In the genomic region with DNA sequence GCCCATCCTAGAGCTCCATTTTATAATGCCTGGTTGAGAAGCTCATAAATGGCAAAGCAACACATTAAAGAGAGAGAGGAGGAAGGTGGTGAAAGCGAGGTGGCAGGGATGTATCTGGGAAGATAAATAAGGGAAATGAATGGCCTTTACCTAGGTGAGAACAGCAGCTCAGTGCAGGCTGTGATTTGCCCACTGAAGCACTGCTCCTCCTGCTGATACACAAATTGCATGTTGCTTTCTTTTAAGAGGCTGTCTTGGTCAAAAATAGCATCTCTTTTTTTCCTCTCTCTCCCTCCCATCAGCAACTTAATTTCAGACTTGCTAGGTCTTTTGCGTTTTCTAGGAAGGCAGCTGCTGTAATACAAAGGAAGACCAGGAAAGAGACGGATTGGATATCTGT, we compare ENCODE assay signal across 27 cellular contexts.
DNase-seq lines count a peak whose midpoint lies in the region; ATAC-seq, FAIRE-seq and TF ChIP-seq lines count a peak whose summit lies in the region.
"Had no signal": no experiment of that assay in that cellular context is flagged by ENCODE, and none has a peak within 500 bp of the region (broad histone marks: within the 10 kb centered on the region; RNA-seq: fewer than 3 reads in every experiment).

No MANE protein-coding gene starts in this region.

- no peak for TF ChIP-seq POLR2A in esophagus muscularis mucosa (IDR thresholded peaks at IDR 0.05; ENCODE audit: low read depth)

- H3K27ac Mint-ChIP-seq in brain: peak overlapping the region in 3 of 5 experiments; percentile 37 to 93 (median 65)
- H3K27ac Mint-ChIP-seq: B cell; CD4-positive, alpha-beta T cell; CD8-positive, alpha-beta T cell had no signal

- H3K36me3 ChIP-seq in esophagus muscularis mucosa (no peaks in the 10 kb centered on the region), neural cell (ENCODE audit: insufficient read depth, low read length) (no peaks in the 10 kb centered on the region), ascending aorta (no peaks in the 10 kb centered on the region)
- H3K36me3 ChIP-seq: BLaER1 treated with 17β-estradiol and CSF1 and Interleukin-3, amounts not matched to agents 10 nM and 100 nM had no signal

- peak; percentile 34 for TF ChIP-seq RAD21 in neural cell (conservative IDR thresholded peaks at IDR 0.05)

- peaks cover 2% of the 10 kb centered on the region for H3K27me3 Mint-ChIP-seq in brain

- peaks cover 7% of the 10 kb centered on the region for H3K36me3 Mint-ChIP-seq in brain
- H3K36me3 Mint-ChIP-seq: CD8-positive, alpha-beta T cell had no signal

- 75% methylated on average over 3 of the region's 3 CpGs for WGBS in esophagus muscularis mucosa

- no peak overlapping the region for H2AFZ ChIP-seq in neural cell (ENCODE audit: low read depth, low read length)

- ATAC-seq in GM21576 (IDR thresholded peaks at IDR 0.05; ENCODE audit: unreplicated experiment): no peak
- ATAC-seq: A549; CD8-positive, alpha-beta T cell; GM12878 had no signal

- H3K27ac ChIP-seq in esophagus muscularis mucosa (replicated peaks in 1 of 4) (no peak overlapping the region), neural cell (ENCODE audit: low read length) (peak overlapping the region; percentile 93), ascending aorta (no peak overlapping the region)
- H3K27ac ChIP-seq: 22Rv1; A549; BLaER1 treated with 17β-estradiol and CSF1 and Interleukin-3, amounts not matched to agents 10 nM and 100 nM; C4-2B had no signal

- TF ChIP-seq EP300 in esophagus muscularis mucosa (IDR thresholded peaks at IDR 0.05) (no peak), neural cell (conservative IDR thresholded peaks at IDR 0.05; ENCODE audit: poor library complexity, severe bottlenecking) (peak; percentile 38)

- H3K4me1 Mint-ChIP-seq in brain: peaks cover 72% of the 10 kb centered on the region
- H3K4me1 Mint-ChIP-seq: B cell had no signal

- H3K4me3 ChIP-seq in esophagus muscularis mucosa (no peak overlapping the region), neural cell (ENCODE audit: low read length) (no peak overlapping the region), ascending aorta (no peak overlapping the region)
- H3K4me3 ChIP-seq: A549; BLaER1 treated with 17β-estradiol and CSF1 and Interleukin-3, amounts not matched to agents 10 nM and 100 nM; GM12878 had no signal

- H3K4me3 Mint-ChIP-seq in brain: no peak overlapping the region
- H3K4me3 Mint-ChIP-seq: B cell; CD4-positive, alpha-beta T cell; CD8-positive, alpha-beta T cell had no signal

- H3K9me3 ChIP-seq in esophagus muscularis mucosa: no peaks in the 10 kb centered on the region
- no peaks in the 10 kb centered on the region for H3K9me3 ChIP-seq in neural cell (ENCODE audit: low read length)
- H3K9me3 ChIP-seq in ascending aorta: no peaks in the 10 kb centered on the region
- H3K9me3 ChIP-seq: A549; BLaER1 treated with 17β-estradiol and CSF1 and Interleukin-3, amounts not matched to agents 10 nM and 100 nM; Caco-2 had no signal

- intact Hi-C loops in esophagus muscularis mucosa (cut with DNase I): no loop called here
- intact Hi-C loops in ascending aorta (cut with DNase I): no loop called here

- no peaks in the 10 kb centered on the region for H3K79me2 ChIP-seq in neural cell (replicated peaks; ENCODE audit: insufficient read depth, low read length)

- peaks cover 0 to 4% (median 0%) of the 10 kb centered on the region in 5 experiments for H3K9me3 Mint-ChIP-seq in brain
- H3K9me3 Mint-ChIP-seq: CD8-positive, alpha-beta T cell had no signal

- peak overlapping the region; percentile 12 for H3K9ac ChIP-seq in neural cell (ENCODE audit: low read length)
- H3K9ac ChIP-seq: BLaER1 treated with 17β-estradiol and CSF1 and Interleukin-3, amounts not matched to agents 10 nM and 100 nM had no signal

- no peaks in the 10 kb centered on the region for H4K20me1 ChIP-seq in neural cell (ENCODE audit: insufficient read depth)
- H4K20me1 ChIP-seq: BLaER1 treated with 17β-estradiol and CSF1 and Interleukin-3, amounts not matched to agents 10 nM and 100 nM had no signal

- H3K4me1 ChIP-seq in esophagus muscularis mucosa: no peaks in the 10 kb centered on the region
- H3K4me1 ChIP-seq in ascending aorta: no peaks in the 10 kb centered on the region
- H3K4me1 ChIP-seq: A549; BLaER1 treated with 17β-estradiol and CSF1 and Interleukin-3, amounts not matched to agents 10 nM and 100 nM; Caco-2 had no signal

- H3K27me3 ChIP-seq in esophagus muscularis mucosa: no peaks in the 10 kb centered on the region
- H3K27me3 ChIP-seq in neural cell (ENCODE audit: insufficient read depth, low read depth, low read length): no peaks in the 10 kb centered on the region
- H3K27me3 ChIP-seq in ascending aorta: no peaks in the 10 kb centered on the region
- H3K27me3 ChIP-seq: BLaER1 treated with 17β-estradiol and CSF1 and Interleukin-3, amounts not matched to agents 10 nM and 100 nM had no signal

- TF ChIP-seq CTCF in brain (conservative IDR thresholded peaks at IDR 0.05): no peak
- TF ChIP-seq CTCF in esophagus muscularis mucosa (IDR thresholded peaks at IDR 0.05): no peak
- peak; percentile 34 for TF ChIP-seq CTCF in neural cell (IDR thresholded peaks at IDR 0.05; ENCODE audit: poor library complexity, severe bottlenecking)
- TF ChIP-seq CTCF in ascending aorta (IDR thresholded peaks at IDR 0.05): no peak

- peaks cover 14% of the 10 kb centered on the region for H3F3A ChIP-seq in neural cell (ENCODE audit: insufficient read depth, low read length, poor library complexity, severe bottlenecking)

- no peaks in the 10 kb centered on the region for H3K9me2 ChIP-seq in neural cell (ENCODE audit: insufficient read depth, low read length)

- no peak overlapping the region for H3K4me2 ChIP-seq in neural cell (ENCODE audit: low read length)
- H3K4me2 ChIP-seq: A549; BLaER1 treated with 17β-estradiol and CSF1 and Interleukin-3, amounts not matched to agents 10 nM and 100 nM had no signal

- DNase-seq in NCI-H2227 (lab: John Stamatoyannopoulos, UW; ENCODE audit: unreplicated experiment) (peak; percentile 80), esophagus muscularis mucosa (ENCODE audit: extremely low spot score) (peak; percentile 57), HTR-8/SVneo (ENCODE audit: insufficient read length, low spot score) (no peak), DMS153 treated with DMSO at 0.1 percent for 48 hours (lab: John Stamatoyannopoulos, UW; ENCODE audit: unreplicated experiment) (no peak), ascending aorta (ENCODE audit: low spot score in 2 of 2) (no peak)
- DNase-seq: AML-193; Caco-2; Calu3; CD4-positive, alpha-beta T cell; CD8-positive, alpha-beta T cell; DMS53; DMS79; DND-41; EL; GDM1 had no signal

- FAIRE-seq in HTR-8/SVneo (lab: Jason Lieb, UNC): no peak
- FAIRE-seq: A549, D721Med, GM12878, GM12892, GM18507 had no signal

TF ChIP-seq in neural cell, 6 proteins besides CTCF, POLR2A, EP300 and RAD21:
- TF ChIP-seq SMC3 (conservative IDR thresholded peaks at IDR 0.05; ENCODE audit: poor library complexity) (peak; percentile 41), POLR2AphosphoS5 (IDR thresholded peaks at IDR 0.05) (peak; percentile 70), TAF1 (IDR thresholded peaks at IDR 0.05; ENCODE audit: low read depth) (no peak)
- TF ChIP-seq, protein P1, sequence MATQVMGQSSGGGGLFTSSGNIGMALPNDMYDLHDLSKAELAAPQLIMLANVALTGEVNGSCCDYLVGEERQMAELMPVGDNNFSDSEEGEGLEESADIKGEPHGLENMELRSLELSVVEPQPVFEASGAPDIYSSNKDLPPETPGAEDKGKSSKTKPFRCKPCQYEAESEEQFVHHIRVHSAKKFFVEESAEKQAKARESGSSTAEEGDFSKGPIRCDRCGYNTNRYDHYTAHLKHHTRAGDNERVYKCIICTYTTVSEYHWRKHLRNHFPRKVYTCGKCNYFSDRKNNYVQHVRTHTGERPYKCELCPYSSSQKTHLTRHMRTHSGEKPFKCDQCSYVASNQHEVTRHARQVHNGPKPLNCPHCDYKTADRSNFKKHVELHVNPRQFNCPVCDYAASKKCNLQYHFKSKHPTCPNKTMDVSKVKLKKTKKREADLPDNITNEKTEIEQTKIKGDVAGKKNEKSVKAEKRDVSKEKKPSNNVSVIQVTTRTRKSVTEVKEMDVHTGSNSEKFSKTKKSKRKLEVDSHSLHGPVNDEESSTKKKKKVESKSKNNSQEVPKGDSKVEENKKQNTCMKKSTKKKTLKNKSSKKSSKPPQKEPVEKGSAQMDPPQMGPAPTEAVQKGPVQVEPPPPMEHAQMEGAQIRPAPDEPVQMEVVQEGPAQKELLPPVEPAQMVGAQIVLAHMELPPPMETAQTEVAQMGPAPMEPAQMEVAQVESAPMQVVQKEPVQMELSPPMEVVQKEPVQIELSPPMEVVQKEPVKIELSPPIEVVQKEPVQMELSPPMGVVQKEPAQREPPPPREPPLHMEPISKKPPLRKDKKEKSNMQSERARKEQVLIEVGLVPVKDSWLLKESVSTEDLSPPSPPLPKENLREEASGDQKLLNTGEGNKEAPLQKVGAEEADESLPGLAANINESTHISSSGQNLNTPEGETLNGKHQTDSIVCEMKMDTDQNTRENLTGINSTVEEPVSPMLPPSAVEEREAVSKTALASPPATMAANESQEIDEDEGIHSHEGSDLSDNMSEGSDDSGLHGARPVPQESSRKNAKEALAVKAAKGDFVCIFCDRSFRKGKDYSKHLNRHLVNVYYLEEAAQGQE (IDR thresholded peaks at IDR 0.05; ENCODE audit: borderline replicate concordance): peak; percentile 71
TF ChIP-seq in neural cell: peak in this region for 3.

Comparison
In these comparisons a context has a peak if more than half of its experiments do, and no peak if none do; other contexts are left out.
1. DNase-seq: peak in NCI-H2227 (single experiment) and esophagus muscularis mucosa (single experiment); none in HTR-8/SVneo (single experiment), DMS153 treated with DMSO at 0.1 percent for 48 hours (single experiment) and ascending aorta (0 of 2).